Comparison of ENCODE assay signal across 8 cellular contexts in genomic region chr17:60720763-60721531, GRCh38. TPM values are rescaled to one million over a fixed set of nuclear protein-coding genes. Genes with fewer than 3 reads are reported as not detected.
DNase-seq lines count a peak whose midpoint lies in the region; ATAC-seq and TF ChIP-seq lines count a peak whose summit lies in the region.

No MANE protein-coding gene starts in this region.

- TF ChIP-seq CTCF in activated CD8-positive, alpha-beta T cell treated with anti-CD3 and anti-CD28 coated beads for 36 hours (IDR thresholded peaks at IDR 0.05): peak; percentile 94
- peak; percentile 85 for TF ChIP-seq CTCF in osteoblast (IDR thresholded peaks at IDR 0.05; ENCODE audit: extremely low read depth, low read depth, low read length)

- H3K27ac Mint-ChIP-seq in activated CD8-positive, alpha-beta T cell treated with anti-CD3 and anti-CD28 coated beads for 36 hours: no peak overlapping the region

- H3K27me3 Mint-ChIP-seq in activated CD8-positive, alpha-beta T cell treated with anti-CD3 and anti-CD28 coated beads for 36 hours: no peaks in the 10 kb centered on the region

- H3K9me3 ChIP-seq in osteoblast (ENCODE audit: low read depth, low read length): no peaks in the 10 kb centered on the region

- ATAC-seq in HG03354 (IDR thresholded peaks at IDR 0.05; ENCODE audit: poor library complexity, severe bottlenecking, unreplicated experiment): peak; percentile 52
- ATAC-seq in activated CD8-positive, alpha-beta T cell treated with anti-CD3 and anti-CD28 coated beads for 36 hours: peak; percentile 64
- ATAC-seq in GM21447 (IDR thresholded peaks at IDR 0.05; ENCODE audit: unreplicated experiment): no peak
- no peak for ATAC-seq in HG02938 (IDR thresholded peaks at IDR 0.05; ENCODE audit: unreplicated experiment)

- H3K4me3 Mint-ChIP-seq in activated CD8-positive, alpha-beta T cell treated with anti-CD3 and anti-CD28 coated beads for 36 hours: no peak overlapping the region

- peaks cover 17% of the 10 kb centered on the region for H3K4me1 ChIP-seq in osteoblast (ENCODE audit: insufficient read depth, low read length)

- DNase-seq in DMS 273 treated with DMSO at 0.1 percent for 48 hours (lab: John Stamatoyannopoulos, UW) (peak; percentile 8), NCI-H748 treated with DMSO at 0.1 percent for 48 hours (lab: John Stamatoyannopoulos, UW) (peak; percentile 47), foreskin melanocyte (peak; percentile 75), osteoblast (ENCODE audit: insufficient read length, low spot score, missing footprints) (peak; percentile 85)
- peak; percentile 54 for DNase-seq in activated CD8-positive, alpha-beta T cell treated with anti-CD3 and anti-CD28 coated beads for 36 hours

- no peaks in the 10 kb centered on the region for H4K20me1 ChIP-seq in osteoblast (ENCODE audit: insufficient read depth, low read length)

- CTCF ChIA-PET in activated CD8-positive, alpha-beta T cell treated with anti-CD3 and anti-CD28 coated beads for 36 hours (lab: Charles Lee): interaction anchor here (0.6 to 2.1 kb wide), 43 partner anchors 9 to 692 kb away, joined by 3 to 27 read pairs (median 4); partner anchors contain the start of gene BCAS3

- H3K36me3 Mint-ChIP-seq in activated CD8-positive, alpha-beta T cell treated with anti-CD3 and anti-CD28 coated beads for 36 hours (ENCODE audit: low read depth): no peaks in the 10 kb centered on the region

- POLR2A ChIA-PET in activated CD8-positive, alpha-beta T cell treated with anti-CD3 and anti-CD28 coated beads for 36 hours (lab: Charles Lee): no interaction called here

- no peaks in the 10 kb centered on the region for H3K36me3 ChIP-seq in osteoblast (ENCODE audit: insufficient read depth, low read length)

- H3K4me2 ChIP-seq in osteoblast (ENCODE audit: insufficient read depth, low read length): peak overlapping the region; percentile 28

- no peaks in the 10 kb centered on the region for H3K79me2 ChIP-seq in osteoblast (ENCODE audit: insufficient read depth, low read length)

- peak overlapping the region; percentile 66 for H2AFZ ChIP-seq in osteoblast (ENCODE audit: low read length)

- intact Hi-C loops in activated CD8-positive, alpha-beta T cell treated with anti-CD3 and anti-CD28 coated beads for 36 hours (cut with micrococcal nuclease): no loop called here

- H3K27me3 ChIP-seq in osteoblast (ENCODE audit: insufficient read depth, low read length): no peaks in the 10 kb centered on the region

- no peaks in the 10 kb centered on the region for H3K9me3 Mint-ChIP-seq in activated CD8-positive, alpha-beta T cell treated with anti-CD3 and anti-CD28 coated beads for 36 hours

- peaks cover 2% of the 10 kb centered on the region for H3K4me1 Mint-ChIP-seq in activated CD8-positive, alpha-beta T cell treated with anti-CD3 and anti-CD28 coated beads for 36 hours (ENCODE audit: low read depth)

- peak overlapping the region; percentile 2 for H3K27ac ChIP-seq in osteoblast (ENCODE audit: low read depth, low read length)

- no peak overlapping the region for H3K4me3 ChIP-seq in osteoblast (ENCODE audit: insufficient read depth, low read length)

RNA-seq across cellular contexts. Expression of gene BCAS3, which starts 43.3 kb away (rescaled TPM):
- total RNA-seq in activated CD8-positive, alpha-beta T cell treated with anti-CD3 and anti-CD28 coated beads for 36 hours: 1 to 10 TPM; 5.1 to 6.9 TPM
- 31.5 and 32.7 TPM in 2 replicates for total RNA-seq in osteoblast

Comparison
In these comparisons a context has a peak if more than half of its experiments do, and no peak if none do; other contexts are left out.
1. DNase-seq: peak in every context shown above with its lines; median percentile 85 in osteoblast; 75 in foreskin melanocyte; 54 in activated CD8-positive, alpha-beta T cell treated with anti-CD3 and anti-CD28 coated beads for 36 hours; 47 in NCI-H748 treated with DMSO at 0.1 percent for 48 hours; 8 in DMS 273 treated with DMSO at 0.1 percent for 48 hours.
2. ATAC-seq: peak in HG03354 (single experiment) and activated CD8-positive, alpha-beta T cell treated with anti-CD3 and anti-CD28 coated beads for 36 hours (single experiment); none in GM21447 (single experiment) and HG02938 (single experiment).